Comparison of ENCODE assay signal across 24 cellular contexts in genomic region chr1:78447096-78447495, GRCh38. TPM values are rescaled to one million over a fixed set of nuclear protein-coding genes. Genes with fewer than 3 reads are reported as not detected.
"Had no signal": no experiment of that assay in that cellular context is flagged by ENCODE, and none has a peak within 500 bp of the region (broad histone marks: within the 10 kb centered on the region; RNA-seq: fewer than 3 reads in every experiment).

No MANE protein-coding gene starts in this region.

- ATAC-seq: activated T-helper 17 cell treated with anti-CD3 and anti-CD28 coated beads, Interleukin-2, amount 50 U/mL, for 72 hours; left ventricle myocardium superior; naive thymus-derived CD8-positive, alpha-beta T cell; stimulated activated naive CD8-positive, alpha-beta T cell treated with anti-CD3 and anti-CD28 coated beads, Interleukin-15, Interleukin-2, amounts not matched to agents 100 U/mL and 50 U/mL, for 24 hours; WTC11 had no signal

- H3K4me3 ChIP-seq: colonic mucosa, esophagus squamous epithelium, neural progenitor cell, upper lobe of left lung had no signal

- DNase-seq: activated CD4-positive, alpha-beta T cell treated with anti-CD3 and anti-CD28 coated beads, Interleukin-2, amount 50 U/mL, for 4 hours; activated CD8-positive, alpha-beta memory T cell treated with anti-CD3 and anti-CD28 coated beads for 24 hours; activated CD8-positive, alpha-beta memory T cell treated with anti-CD3 and anti-CD28 coated beads, Interleukin-2, amount 50 U/mL, for 4 hours; activated naive CD4-positive, alpha-beta T cell; activated T-cell treated with anti-CD3 and anti-CD28 coated beads, Interleukin-2, amount 50 U/mL, for 24 hours; amniotic stem cell; colonic mucosa; endodermal cell; esophagus squamous epithelium; foreskin melanocyte; glutamatergic neuron; hippocampal formation; left ventricle myocardium superior; mammary epithelial cell; naive thymus-derived CD8-positive, alpha-beta T cell; stimulated activated CD4-positive, alpha-beta T cell treated with anti-CD3 and anti-CD28 coated beads, Interleukin-12 subunit alpha, Interleukin-12 subunit beta, amount 100 ng/mL, for 4 hours; stimulated activated CD4-positive, alpha-beta T cell treated with anti-CD3 and anti-CD28 coated beads, Interleukin-4, amount 100 ng/mL, for 4 hours; stimulated activated naive CD8-positive, alpha-beta T cell treated with anti-CD3 and anti-CD28 coated beads, Interleukin-15, Interleukin-2, amounts not matched to agents 100 U/mL and 50 U/mL, for 24 hours; T1000; upper lobe of left lung had no signal

- H3K27me3 ChIP-seq: colonic mucosa, esophagus squamous epithelium, neural progenitor cell, upper lobe of left lung had no signal

- H3K4me1 ChIP-seq: colonic mucosa, esophagus squamous epithelium, neural progenitor cell, upper lobe of left lung had no signal

- H3K27ac ChIP-seq: colonic mucosa, esophagus squamous epithelium, neural progenitor cell, upper lobe of left lung had no signal

- H3K36me3 ChIP-seq: colonic mucosa, esophagus squamous epithelium, neural progenitor cell, upper lobe of left lung had no signal

- H3K9me3 ChIP-seq: colonic mucosa, esophagus squamous epithelium, upper lobe of left lung had no signal

RNA-seq across cellular contexts. Expression of gene PTGFR, which starts 43.7 kb away (rescaled TPM):
- total RNA-seq: activated T-helper 17 cell treated with anti-CD3 and anti-CD28 coated beads, Interleukin-2, amount 50 U/mL, for 72 hours; naive thymus-derived CD8-positive, alpha-beta T cell; progenitor cell of endocrine pancreas had no signal
- polyA plus RNA-seq: naive thymus-derived CD8-positive, alpha-beta T cell had no signal
